ENCODE assay signal across 8 cellular contexts in genomic region chr1:181033128-181033798, GRCh38. TPM values are rescaled to one million over a fixed set of nuclear protein-coding genes. Genes with fewer than 3 reads are reported as not detected.
DNase-seq lines count a peak whose midpoint lies in the region; ATAC-seq, FAIRE-seq and TF ChIP-seq lines count a peak whose summit lies in the region.

No MANE protein-coding gene starts in this region.

- intact Hi-C loops in GM12878 (cut with micrococcal nuclease; ENCODE audit: unreplicated experiment) = no loop called here
- intact Hi-C loops in left lung (cut with DNase I) = no loop called here

- peaks cover 64% of the 10 kb centered on the region for H3K4me1 Mint-ChIP-seq in stimulated activated memory B cell treated with anti-CD40 and anti-IgM and Interleukin-4, amounts not matched to agents 10 μg/mL and 1 μg/mL and 100 μg/mL, for 72 hours

- peak; percentile 56 for TF ChIP-seq POLR2A in GM12878 (IDR thresholded peaks at IDR 0.05; ENCODE audit: low read depth, low read length)

- SMC1A ChIA-PET in GM12878 (lab: Charles Lee; ENCODE audit: uncharacterized antibody, unreplicated experiment) = interaction anchor here (0.6 to 13.6 kb wide), 26 partner anchors 11 to 575 kb away, joined by 3 to 276 read pairs (median 4); partner anchors contain the start of genes KIAA1614 and STX6

- RAD21 ChIA-PET in GM12878 (lab: Charles Lee; ENCODE audit: unreplicated experiment) = interaction anchor here (0.8 to 13.1 kb wide), 23 partner anchors 9 to 401 kb away, joined by 3 to 189 read pairs (median 6); partner anchors contain the start of gene STX6

- H3K27me3 Mint-ChIP-seq in stimulated activated memory B cell treated with anti-CD40 and anti-IgM and Interleukin-4, amounts not matched to agents 10 μg/mL and 1 μg/mL and 100 μg/mL, for 72 hours = no peaks in the 10 kb centered on the region

- no peak for TF ChIP-seq EP300 in GM12878 (IDR thresholded peaks at IDR 0.05; ENCODE audit: borderline replicate concordance in 1 of 2, control insufficient read depth in 1 of 2, low read depth in 2 of 2, low read length in 2 of 2)

- H3K27me3 ChIP-seq in GM12878 (replicated peaks in 1 of 2; ENCODE audit: control insufficient read depth in 2 of 2, insufficient read depth in 2 of 2, low read length in 1 of 2) = no peaks in the 10 kb centered on the region
- no peaks in the 10 kb centered on the region for H3K27me3 ChIP-seq in left lung

- H3K4me3 ChIP-seq in GM12878 (peak overlapping the region; percentile 93), left lung (peak overlapping the region; percentile 34 to 62)

- peak overlapping the region; percentile 100 for H3K27ac Mint-ChIP-seq in stimulated activated memory B cell treated with anti-CD40 and anti-IgM and Interleukin-4, amounts not matched to agents 10 μg/mL and 1 μg/mL and 100 μg/mL, for 72 hours

- no peaks in the 10 kb centered on the region for H3K9me3 ChIP-seq in GM12878 (replicated peaks; ENCODE audit: control insufficient read depth, insufficient read depth, low read length)
- H3K9me3 ChIP-seq in left lung = no peaks in the 10 kb centered on the region

- no peak for TF ChIP-seq RAD21 in GM12878 (IDR thresholded peaks at IDR 0.05; ENCODE audit: insufficient read depth, low read depth, low read length)

- H3K36me3 ChIP-seq in GM12878 (ENCODE audit: control insufficient read depth in 2 of 2, insufficient read depth in 2 of 2, low read length in 1 of 2) (no peaks in the 10 kb centered on the region), left lung (no peaks in the 10 kb centered on the region)

- H2AFZ ChIP-seq in GM12878 (ENCODE audit: control insufficient read depth, low read depth, low read length) = peak overlapping the region; percentile 96

- no peaks in the 10 kb centered on the region for H3K9me3 Mint-ChIP-seq in stimulated activated memory B cell treated with anti-CD40 and anti-IgM and Interleukin-4, amounts not matched to agents 10 μg/mL and 1 μg/mL and 100 μg/mL, for 72 hours

- FAIRE-seq in GM12878 (lab: Jason Lieb, UNC) = no peak

- H3K36me3 Mint-ChIP-seq in stimulated activated memory B cell treated with anti-CD40 and anti-IgM and Interleukin-4, amounts not matched to agents 10 μg/mL and 1 μg/mL and 100 μg/mL, for 72 hours = peaks cover 12% of the 10 kb centered on the region

- CTCF ChIA-PET in GM12878 (lab: Yijun Ruan, JAX) = interaction anchor here (0.9 to 13.7 kb wide), 13 partner anchors 10 to 171 kb away, joined by 3 to 321 read pairs (median 5); partner anchors contain the start of gene STX6

- H3K9ac ChIP-seq in GM12878 (ENCODE audit: control insufficient read depth, insufficient read depth, low read length) = peak overlapping the region; percentile 89

- H3K27ac ChIP-seq in GM12878 (ENCODE audit: control insufficient read depth, insufficient read depth) (peak overlapping the region; percentile 89), left lung (peak overlapping the region; percentile 92 to 98)

- H3K4me1 ChIP-seq in GM12878 (ENCODE audit: control insufficient read depth, insufficient read depth, low read length) (peaks cover 29% of the 10 kb centered on the region), left lung (peaks cover 7 to 57% of the 10 kb centered on the region in 2 donors)

- no peaks in the 10 kb centered on the region for H4K20me1 ChIP-seq in GM12878 (ENCODE audit: control insufficient read depth, insufficient read depth)

- ATAC-seq in HG03025 (IDR thresholded peaks at IDR 0.05; ENCODE audit: low FRiP score, unreplicated experiment) (peak; percentile 15), GM12878 (peak; percentile 58), left lung (peak; percentile 83)
- peak; percentile 62 for ATAC-seq in stimulated activated memory B cell treated with anti-CD40 and anti-IgM and Interleukin-4, amounts not matched to agents 10 μg/mL and 1 μg/mL and 100 μg/mL, for 72 hours

- BruUV-seq in GM12878 (replicated peaks; lab: Mats Ljungman, UMichigan) = TSS peak; percentile 97

- DNase-seq in activated T-cell treated with anti-CD3 and anti-CD28 coated beads for 24 hours (ENCODE audit: low read depth) = peak; percentile 22
- no peak for DNase-seq in activated T-cell treated with anti-CD3 and anti-CD28 coated beads for 4 hours
- peak; percentile 23 for DNase-seq in RPMI7951 (ENCODE audit: low read depth)
- DNase-seq in GM12878 (ENCODE audit: low read depth, low spot score) = peak; percentile 65
- peak in 1 of 2 donors; percentile 54 for DNase-seq in left lung
- DNase-seq in NCI-H748 (lab: John Stamatoyannopoulos, UW; ENCODE audit: unreplicated experiment) = no peak

- in situ Hi-C loops in GM12878 (cut with MboI) = no loop called here

- TF ChIP-seq CTCF in GM12878 (IDR thresholded peaks at IDR 0.05 in 2 of 3, conservative IDR thresholded peaks at IDR 0.05 in 1 of 3; ENCODE audit: control insufficient read depth in 2 of 3, extremely low read depth in 1 of 3, insufficient read depth in 1 of 3, low read depth in 3 of 3, low read length in 3 of 3) (no peak), left lung (IDR thresholded peaks at IDR 0.05) (no peak)

- 0% methylated on average over 2 of the region's 2 CpGs for WGBS in GM12878 (ENCODE audit: insufficient coverage, insufficient replicate concordance, low lambda C conversion rate, missing lambda C conversion rate)

- peaks cover 37% of the 10 kb centered on the region for H3K79me2 ChIP-seq in GM12878 (ENCODE audit: control insufficient read depth, insufficient read depth, low read length)

- POLR2A ChIA-PET in GM12878 (lab: Charles Lee) = interaction anchor here (0.5 to 5.6 kb wide), 23 partner anchors 10 to 1101 kb away, joined by 3 to 70 read pairs (median 4); partner anchors contain the start of genes IER5, STX6 and XPR1

- H3K4me3 Mint-ChIP-seq in stimulated activated memory B cell treated with anti-CD40 and anti-IgM and Interleukin-4, amounts not matched to agents 10 μg/mL and 1 μg/mL and 100 μg/mL, for 72 hours = peak overlapping the region; percentile 92

- peak overlapping the region; percentile 73 for H3K4me2 ChIP-seq in GM12878 (ENCODE audit: control insufficient read depth, insufficient read depth)

RNA-seq across cellular contexts. Expression of gene MR1, which starts 0.5 kb away (rescaled TPM):
- 8.6 and 13.3 TPM in 2 replicates for total RNA-seq in RPMI7951 (2014; rRNA removed; shearing (Covaris generic))
- total RNA-seq in GM12878 (2013; cell fraction: nucleolus; rRNA removed) = 81.0 and 93.9 TPM in 2 replicates
- total RNA-seq in GM12878 (2014; rRNA removed) = 29.5 and 30.4 TPM in 2 replicates
- 32.2 and 32.3 TPM in 2 replicates for total RNA-seq in GM12878 (2014; rRNA removed; fragmentation: Illumina TruSeq; extraction: Trizol)
- total RNA-seq in GM12878 (2021) = 26.3 and 29.0 TPM in 2 replicates
- 21.6 TPM for polyA plus RNA-seq in GM12878 (2011; ENCODE audit: low read depth)
- polyA plus RNA-seq in GM12878 (2011; rRNA removed) = 65.9 and 71.7 TPM in 2 replicates
- 42.6 and 46.8 TPM in 2 replicates for polyA plus RNA-seq in GM12878 (2011; cell fraction: cytosol; rRNA removed)
- 23.1 and 25.8 TPM in 2 replicates for polyA plus RNA-seq in GM12878 (2011; cell fraction: nucleus; rRNA removed)
- polyA plus RNA-seq in GM12878 (2012) = 20.0 and 23.8 TPM in 2 replicates
- 40.0 and 42.3 TPM in 2 replicates for polyA plus RNA-seq in GM12878 (2014; fragmentation: Illumina TruSeq; extraction: Trizol)
- polyA plus RNA-seq in GM12878 (2014; fragmentation: Nextera tagmentation; extraction: Ambion mirVana) = 10 to 100 TPM; 24.7 to 28.5 TPM
- polyA plus RNA-seq in GM12878 (2014; rRNA removed) = 24.3 and 29.2 TPM in 2 replicates
- polyA plus RNA-seq in GM12878 (2016; fragmentation: Nextera tagmentation; extraction: Ambion mirVana) = 10 to 100 TPM; 35.7 to 36.4 TPM
- polyA minus RNA-seq in GM12878 (2011; rRNA and poly(A)+ RNA removed) = 47.7 and 66.8 TPM in 2 replicates
- 9.9 and 15.5 TPM in 2 replicates for polyA minus RNA-seq in GM12878 (2011; cell fraction: cytosol; rRNA and poly(A)+ RNA removed)
- 23.2 and 32.4 TPM in 2 replicates for polyA minus RNA-seq in GM12878 (2011; cell fraction: nucleus; rRNA and poly(A)+ RNA removed)
- total RNA-seq in left lung = 10 to 100 TPM; 36.9 to 45.7 TPM

RNA-seq across cellular contexts. Expression of gene STX6, which starts 10.6 kb away (rescaled TPM):
- 12.9 and 14.9 TPM in 2 replicates for total RNA-seq in RPMI7951 (2014; rRNA removed; shearing (Covaris generic))
- total RNA-seq in GM12878 (2013; cell fraction: nucleolus; rRNA removed) = 86.2 and 87.2 TPM in 2 replicates
- total RNA-seq in GM12878 (2014; rRNA removed) (21.5 and 24.1 TPM in 2 replicates), GM12878 (2014; rRNA removed; fragmentation: Illumina TruSeq; extraction: Trizol) (18.7 and 20.3 TPM in 2 replicates), GM12878 (2021) (18.9 and 19.3 TPM in 2 replicates), left lung (10 to 100 TPM; 29.5 to 30.9 TPM)
- polyA plus RNA-seq in GM12878 (2011; ENCODE audit: low read depth) = 6.6 TPM
- polyA plus RNA-seq in GM12878 (2011; rRNA removed) (33.6 and 36.3 TPM in 2 replicates), GM12878 (2014; fragmentation: Illumina TruSeq; extraction: Trizol) (17.2 and 19.6 TPM in 2 replicates), GM12878 (2014; fragmentation: Nextera tagmentation; extraction: Ambion mirVana) (1 to 10 TPM; 4.7 to 6.2 TPM), GM12878 (2014; rRNA removed) (16.7 and 16.9 TPM in 2 replicates), GM12878 (2016; fragmentation: Nextera tagmentation; extraction: Ambion mirVana) (10 to 100 TPM; 13.3 to 15.5 TPM)
- polyA plus RNA-seq in GM12878 (2011; cell fraction: cytosol; rRNA removed) = 23.3 and 24.8 TPM in 2 replicates
- 19.2 and 20.8 TPM in 2 replicates for polyA plus RNA-seq in GM12878 (2011; cell fraction: nucleus; rRNA removed)
- 9.8 and 13.8 TPM in 2 replicates for polyA plus RNA-seq in GM12878 (2012)
- 44.5 and 47.5 TPM in 2 replicates for polyA minus RNA-seq in GM12878 (2011; rRNA and poly(A)+ RNA removed)
- 12.0 and 14.5 TPM in 2 replicates for polyA minus RNA-seq in GM12878 (2011; cell fraction: cytosol; rRNA and poly(A)+ RNA removed)
- 21.5 and 32.9 TPM in 2 replicates for polyA minus RNA-seq in GM12878 (2011; cell fraction: nucleus; rRNA and poly(A)+ RNA removed)

RNA-seq across cellular contexts. Expression of gene IER5, which starts 55.2 kb away (rescaled TPM):
- 7.6 and 10.7 TPM in 2 replicates for total RNA-seq in RPMI7951 (2014; rRNA removed; shearing (Covaris generic))
- total RNA-seq in GM12878 (2013; cell fraction: nucleolus; rRNA removed) = 88.8 and 93.7 TPM in 2 replicates
- total RNA-seq in GM12878 (2014; rRNA removed) (65.4 and 69.4 TPM in 2 replicates), GM12878 (2014; rRNA removed; fragmentation: Illumina TruSeq; extraction: Trizol) (32.7 and 34.9 TPM in 2 replicates), GM12878 (2021) (73.9 and 75.2 TPM in 2 replicates), left lung (10 to 100 TPM; 16.1 to 26.6 TPM)
- 6.6 TPM for polyA plus RNA-seq in GM12878 (2011; ENCODE audit: low read depth)
- polyA plus RNA-seq in GM12878 (2011; rRNA removed) (36.4 and 44.1 TPM in 2 replicates), GM12878 (2014; fragmentation: Illumina TruSeq; extraction: Trizol) (22.4 and 26.2 TPM in 2 replicates), GM12878 (2014; fragmentation: Nextera tagmentation; extraction: Ambion mirVana) (10 to 100 TPM in 1 of 2 experiments, 1 to 10 TPM in 1; 6.2 to 19.5 TPM), GM12878 (2014; rRNA removed) (52.3 and 62.0 TPM in 2 replicates), GM12878 (2016; fragmentation: Nextera tagmentation; extraction: Ambion mirVana) (10 to 100 TPM in 1 of 2 experiments, 1 to 10 TPM in 1; 4.3 to 11.7 TPM)
- 32.3 and 38.9 TPM in 2 replicates for polyA plus RNA-seq in GM12878 (2011; cell fraction: cytosol; rRNA removed)
- polyA plus RNA-seq in GM12878 (2011; cell fraction: nucleus; rRNA removed) = 59.7 and 70.4 TPM in 2 replicates
- polyA plus RNA-seq in GM12878 (2012) = 24.5 and 28.7 TPM in 2 replicates
- polyA minus RNA-seq in GM12878 (2011; rRNA and poly(A)+ RNA removed) = 30.4 and 44.0 TPM in 2 replicates
- 24.5 TPM in 2 replicates for polyA minus RNA-seq in GM12878 (2011; cell fraction: cytosol; rRNA and poly(A)+ RNA removed)
- 69.0 and 99.9 TPM in 2 replicates for polyA minus RNA-seq in GM12878 (2011; cell fraction: nucleus; rRNA and poly(A)+ RNA removed)

Comparison
In these comparisons a context has a peak if more than half of its experiments do, and no peak if none do; other contexts are left out.
1. DNase-seq: peak in activated T-cell treated with anti-CD3 and anti-CD28 coated beads for 24 hours (single experiment), RPMI7951 (single experiment) and GM12878 (single experiment); none in activated T-cell treated with anti-CD3 and anti-CD28 coated beads for 4 hours (single experiment) and NCI-H748 (single experiment).
2. ATAC-seq: peak in every context shown above with its lines; median percentile 83 in left lung; 62 in stimulated activated memory B cell treated with anti-CD40 and anti-IgM and Interleukin-4, amounts not matched to agents 10 μg/mL and 1 μg/mL and 100 μg/mL, for 72 hours; 58 in GM12878; 15 in HG03025.